13 cellular contexts compared by ENCODE assay signal in genomic region chr16:70740174-70740918, GRCh38. TPM values are rescaled to one million over a fixed set of nuclear protein-coding genes. Genes with fewer than 3 reads are reported as not detected.
DNase-seq lines count a peak whose midpoint lies in the region; ATAC-seq, FAIRE-seq and TF ChIP-seq lines count a peak whose summit lies in the region.
"Had no signal": no experiment of that assay in that cellular context is flagged by ENCODE, and none has a peak within 500 bp of the region (broad histone marks: within the 10 kb centered on the region; RNA-seq: fewer than 3 reads in every experiment).

No MANE protein-coding gene starts in this region.

- FAIRE-seq in GM12891 (lab: Jason Lieb, UNC): no peak
- FAIRE-seq: D721Med had no signal

- ATAC-seq in activated CD8-positive, alpha-beta T cell treated with anti-CD3 and anti-CD28 coated beads for 36 hours: no peak
- peak; percentile 21 for ATAC-seq in left lobe of liver

- no peaks in the 10 kb centered on the region for H3K9me3 Mint-ChIP-seq in T-helper 1 cell treated with Interleukin-12 subunit alpha and Interleukin-12 subunit beta and Interleukin-4 antibody, amounts not matched to agents 30 μg/mL and 1 μg/mL, for 36 hours
- H3K9me3 Mint-ChIP-seq in activated CD8-positive, alpha-beta T cell treated with anti-CD3 and anti-CD28 coated beads for 36 hours: peaks cover 2% of the 10 kb centered on the region

- no peak overlapping the region for H3K4me3 Mint-ChIP-seq in T-helper 1 cell treated with Interleukin-12 subunit alpha and Interleukin-12 subunit beta and Interleukin-4 antibody, amounts not matched to agents 30 μg/mL and 1 μg/mL, for 36 hours
- H3K4me3 Mint-ChIP-seq in activated CD8-positive, alpha-beta T cell treated with anti-CD3 and anti-CD28 coated beads for 36 hours: no peak overlapping the region

- peaks cover 0 to 82% (median 45%) of the 10 kb centered on the region in 6 donors for H3K36me3 ChIP-seq in spleen

- CTCF ChIA-PET in activated CD8-positive, alpha-beta T cell treated with anti-CD3 and anti-CD28 coated beads for 36 hours (lab: Charles Lee): interaction anchor here (1.6 to 3.3 kb wide), 2 partner anchors 30 to 31 kb away, joined by 6 to 18 read pairs; no protein-coding TSS in a partner anchor
- CTCF ChIA-PET in HEK293T (lab: Yijun Ruan, JAX): no interaction called here

- H3K4me1 ChIP-seq in spleen: peaks cover 33 to 80% (median 62%) of the 10 kb centered on the region in 6 donors

- H3K27ac ChIP-seq in spleen: peak overlapping the region; percentile 41 to 87 (median 71)
- H3K27ac ChIP-seq: testis had no signal

- peak overlapping the region; percentile 31 for H3K27ac Mint-ChIP-seq in T-helper 1 cell treated with Interleukin-12 subunit alpha and Interleukin-12 subunit beta and Interleukin-4 antibody, amounts not matched to agents 30 μg/mL and 1 μg/mL, for 36 hours
- H3K27ac Mint-ChIP-seq in activated CD8-positive, alpha-beta T cell treated with anti-CD3 and anti-CD28 coated beads for 36 hours: peak overlapping the region; percentile 96

- TF ChIP-seq POLR2A in spleen (IDR thresholded peaks at IDR 0.05): no peak
- no peak for TF ChIP-seq POLR2A in GM12891 (IDR thresholded peaks at IDR 0.05; ENCODE audit: low read depth, low read length)

- H3K4me1 Mint-ChIP-seq in T-helper 1 cell treated with Interleukin-12 subunit alpha and Interleukin-12 subunit beta and Interleukin-4 antibody, amounts not matched to agents 30 μg/mL and 1 μg/mL, for 36 hours (ENCODE audit: low read depth): peaks cover 41% of the 10 kb centered on the region
- H3K4me1 Mint-ChIP-seq in activated CD8-positive, alpha-beta T cell treated with anti-CD3 and anti-CD28 coated beads for 36 hours (ENCODE audit: low read depth): peaks cover 65% of the 10 kb centered on the region

- no peak overlapping the region for H3K4me3 ChIP-seq in spleen
- H3K4me3 ChIP-seq: testis had no signal

- POLR2A ChIA-PET in activated CD8-positive, alpha-beta T cell treated with anti-CD3 and anti-CD28 coated beads for 36 hours (lab: Charles Lee): no interaction called here
- POLR2A ChIA-PET in HEK293T (lab: Yijun Ruan, JAX): no interaction called here

- intact Hi-C loops in activated CD8-positive, alpha-beta T cell treated with anti-CD3 and anti-CD28 coated beads for 36 hours (cut with micrococcal nuclease): no loop called here
- intact Hi-C loops in spleen (cut with DNase I; ENCODE audit: low total_unique reads): no loop called here

- no peaks in the 10 kb centered on the region for H3K27me3 Mint-ChIP-seq in T-helper 1 cell treated with Interleukin-12 subunit alpha and Interleukin-12 subunit beta and Interleukin-4 antibody, amounts not matched to agents 30 μg/mL and 1 μg/mL, for 36 hours (ENCODE audit: low read depth)
- no peaks in the 10 kb centered on the region for H3K27me3 Mint-ChIP-seq in activated CD8-positive, alpha-beta T cell treated with anti-CD3 and anti-CD28 coated beads for 36 hours

- no peak for DNase-seq in T-helper 1 cell
- no peak for DNase-seq in activated CD8-positive, alpha-beta T cell treated with anti-CD3 and anti-CD28 coated beads for 36 hours
- DNase-seq in left lobe of liver (ENCODE audit: low spot score): no peak
- DNase-seq in spleen: no peak
- no peak for DNase-seq in HK-2 (ENCODE audit: unreplicated experiment)
- no peak for DNase-seq in HEK293T (ENCODE audit: extremely low spot score)
- DNase-seq in GM12891 (ENCODE audit: insufficient read length, low spot score): no peak
- DNase-seq: 8988T; NCI-H1930; NK-92 treated with Interleukin-12 subunit alpha and Interleukin-12 subunit beta, amount 100 ng/mL, for 24 hours; testis had no signal

- H3K36me3 Mint-ChIP-seq in T-helper 1 cell treated with Interleukin-12 subunit alpha and Interleukin-12 subunit beta and Interleukin-4 antibody, amounts not matched to agents 30 μg/mL and 1 μg/mL, for 36 hours (ENCODE audit: low read depth): peaks cover 26% of the 10 kb centered on the region
- H3K36me3 Mint-ChIP-seq in activated CD8-positive, alpha-beta T cell treated with anti-CD3 and anti-CD28 coated beads for 36 hours (ENCODE audit: low read depth): peaks cover 26% of the 10 kb centered on the region

- WGBS in spleen, 5 donors: 68 to 83% (median 72%) methylated on average over 14 to 16 of the region's 16 CpGs

- H3K9me3 ChIP-seq in spleen: peaks cover 0 to 10% (median 0%) of the 10 kb centered on the region in 8 donors
- H3K9me3 ChIP-seq: testis had no signal

- no peak for TF ChIP-seq CTCF in activated CD8-positive, alpha-beta T cell treated with anti-CD3 and anti-CD28 coated beads for 36 hours (IDR thresholded peaks at IDR 0.05)
- no peak for TF ChIP-seq CTCF in spleen (IDR thresholded peaks at IDR 0.05 in 8 of 11, conservative IDR thresholded peaks at IDR 0.05 in 3 of 11)

- H3K27me3 ChIP-seq in spleen (replicated peaks in 1 of 7): no peaks in the 10 kb centered on the region
- H3K27me3 ChIP-seq: testis had no signal

TF ChIP-seq in HEK293T, 16 proteins besides CTCF, POLR2A, EP300 and RAD21:
- no peak for TF ChIP-seq TARDBP (IDR thresholded peaks at IDR 0.05)
- TF ChIP-seq NFRKB (IDR thresholded peaks at IDR 0.05): no peak
- TF ChIP-seq FOXM1 (IDR thresholded peaks at IDR 0.05; ENCODE audit: borderline replicate concordance): no peak
- TF ChIP-seq ARNT (IDR thresholded peaks at IDR 0.05): no peak
- no peak for TF ChIP-seq CTBP1 (IDR thresholded peaks at IDR 0.05; ENCODE audit: borderline replicate concordance)
- no peak for TF ChIP-seq BHLHE40 (IDR thresholded peaks at IDR 0.05; ENCODE audit: borderline replicate concordance)
- TF ChIP-seq FOXK2 (IDR thresholded peaks at IDR 0.05): no peak
- no peak for TF ChIP-seq ZNF384 (IDR thresholded peaks at IDR 0.05)
- no peak for TF ChIP-seq SUZ12 (IDR thresholded peaks at IDR 0.05)
- no peak for TF ChIP-seq ELF4 (IDR thresholded peaks at IDR 0.05)
- TF ChIP-seq SP1 (IDR thresholded peaks at IDR 0.05): no peak
- TF ChIP-seq HDGF (IDR thresholded peaks at IDR 0.05; ENCODE audit: borderline replicate concordance): no peak
- TF ChIP-seq FOXA1 (IDR thresholded peaks at IDR 0.05): no peak

TF ChIP-seq in GM12891, 5 proteins besides CTCF, POLR2A, EP300 and RAD21:
- TF ChIP-seq POLR2AphosphoS5 (IDR thresholded peaks at IDR 0.05; ENCODE audit: low read depth, low read length) (no peak), POU2F2 (IDR thresholded peaks at IDR 0.05; ENCODE audit: low read depth, low read length) (no peak), TAF1 (IDR thresholded peaks at IDR 0.05; ENCODE audit: low read depth, low read length) (no peak), PAX5 (IDR thresholded peaks at IDR 0.05; ENCODE audit: insufficient read depth, low read length, severe bottlenecking) (no peak), SPI1 (IDR thresholded peaks at IDR 0.05; ENCODE audit: low read depth, low read length) (no peak)

RNA-seq across cellular contexts. Expression of gene MTSS2, which starts 54.5 kb away (rescaled TPM):
- 1 to 10 TPM; 4.4 to 4.6 TPM for total RNA-seq in activated CD8-positive, alpha-beta T cell treated with anti-CD3 and anti-CD28 coated beads for 36 hours
- total RNA-seq in left lobe of liver: 58.1 TPM
- total RNA-seq in spleen: 100 to 1,000 TPM in 3 of 7 donors, 10 to 100 TPM in 4; 40.6 to 116 (median 94.6) TPM
- polyA plus RNA-seq in spleen: 10 to 100 TPM in 2 of 3 donors, 1 to 10 TPM in 1; 9.0 to 66.7 (median 12.2) TPM
- polyA plus RNA-seq in GM12891 (2012; ENCODE audit: low read depth, missing spikeins): 0.21 TPM

Comparison
In these comparisons a context has a peak if more than half of its experiments do, and no peak if none do; other contexts are left out.
1. RNA of gene MTSS2, which starts 54.5 kb away (total RNA-seq): 40.6 to 116 TPM in spleen and 58.1 TPM in left lobe of liver (single experiment); 4.4 to 4.6 TPM in activated CD8-positive, alpha-beta T cell treated with anti-CD3 and anti-CD28 coated beads for 36 hours; every median in the first group is over 4 times any median in the second.